1 cellular context compared by ENCODE assay signal in genomic region chr2:39550701-39551285, GRCh38.
A peak's percentile ranks its signal among the peaks of the same experiment; 100 is the strongest.
TF ChIP-seq lines count a peak whose summit lies in the region.

No MANE protein-coding gene starts in this region.

TF ChIP-seq in HepG2, 621 proteins besides CTCF, POLR2A, EP300 and RAD21 (continued from another document and continues in another):
- peak; percentile 77 for TF ChIP-seq TFDP2 (CRISPR knock-in tag; IDR thresholded peaks at IDR 0.05)
- peak; percentile 94 for TF ChIP-seq ZNF878 (CRISPR knock-in tag; IDR thresholded peaks at IDR 0.05)
- TF ChIP-seq REPIN1 (CRISPR knock-in tag; IDR thresholded peaks at IDR 0.05; ENCODE audit: borderline replicate concordance, low read depth) = peak; percentile 97
- peak; percentile 100 for TF ChIP-seq TARDBP (CRISPR knock-in tag; IDR thresholded peaks at IDR 0.05)
- TF ChIP-seq ZNF263 (CRISPR knock-in tag; IDR thresholded peaks at IDR 0.05) = peak; percentile 55; the same call in 1 of the 2 replicates
- TF ChIP-seq GMEB2 (CRISPR knock-in tag; IDR thresholded peaks at IDR 0.05; ENCODE audit: low read depth) = peak; percentile 54; the same call in 1 of the 2 replicates
- TF ChIP-seq ZNF280B (CRISPR knock-in tag; IDR thresholded peaks at IDR 0.05; ENCODE audit: borderline replicate concordance) = no peak
- TF ChIP-seq ZNF619 (CRISPR knock-in tag; IDR thresholded peaks at IDR 0.05) = no peak
- peak; percentile 90; the same call in 1 of the 2 replicates for TF ChIP-seq ZNF580 (CRISPR knock-in tag; IDR thresholded peaks at IDR 0.05; ENCODE audit: borderline replicate concordance, low read depth)
- no peak; the same call in 1 of the 2 replicates for TF ChIP-seq EED (CRISPR knock-in tag; IDR thresholded peaks at IDR 0.05)
- TF ChIP-seq ZNF281 (CRISPR knock-in tag; IDR thresholded peaks at IDR 0.05; ENCODE audit: borderline replicate concordance) = peak; percentile 77; the same call in 1 of the 2 replicates
- TF ChIP-seq GPBP1L1 (CRISPR knock-in tag; IDR thresholded peaks at IDR 0.05) = no peak
- peak; percentile 67; the same call in 1 of the 2 replicates for TF ChIP-seq ZNF780A (CRISPR knock-in tag; IDR thresholded peaks at IDR 0.05)
- TF ChIP-seq PPARG (CRISPR knock-in tag; conservative IDR thresholded peaks at IDR 0.05) = peak; percentile 98
- TF ChIP-seq NR3C1 (CRISPR knock-in tag; IDR thresholded peaks at IDR 0.05) = no peak
- no peak; the same call in none of the 2 replicates for TF ChIP-seq ZNF761 (CRISPR knock-in tag; conservative IDR thresholded peaks at IDR 0.05)
- TF ChIP-seq DNMT3B (CRISPR knock-in tag; conservative IDR thresholded peaks at IDR 0.05) = no peak
- TF ChIP-seq ZNF12 (CRISPR knock-in tag; IDR thresholded peaks at IDR 0.05) = peak; percentile 58; the same call in 1 of the 2 replicates
- TF ChIP-seq ZNF124 (CRISPR knock-in tag; IDR thresholded peaks at IDR 0.05) = peak; percentile 96
- no peak for TF ChIP-seq ZBTB46 (CRISPR knock-in tag; IDR thresholded peaks at IDR 0.05; ENCODE audit: borderline replicate concordance)
- peak; percentile 43; the same call in 1 of the 2 replicates for TF ChIP-seq E2F1 (CRISPR knock-in tag; IDR thresholded peaks at IDR 0.05)
- no peak for TF ChIP-seq MTERF4 (CRISPR knock-in tag; IDR thresholded peaks at IDR 0.05)
- peak; percentile 76; the same call in 1 of the 2 replicates for TF ChIP-seq ZNF362 (CRISPR knock-in tag; IDR thresholded peaks at IDR 0.05; ENCODE audit: borderline replicate concordance)
- TF ChIP-seq ZNF768 (CRISPR knock-in tag; IDR thresholded peaks at IDR 0.05) = no peak
- TF ChIP-seq MLXIP (CRISPR knock-in tag; IDR thresholded peaks at IDR 0.05; ENCODE audit: borderline replicate concordance) = peak; percentile 84; the same call in 1 of the 2 replicates
- no peak for TF ChIP-seq RARG (CRISPR knock-in tag; IDR thresholded peaks at IDR 0.05; ENCODE audit: low read depth)
- TF ChIP-seq FOXK1 (CRISPR knock-in tag; IDR thresholded peaks at IDR 0.05; ENCODE audit: borderline replicate concordance, low read depth) = peak; percentile 96
- peak; percentile 59; the same call in 1 of the 2 replicates for TF ChIP-seq ZNF24 (IDR thresholded peaks at IDR 0.05)
- peak; percentile 96 for TF ChIP-seq SAP130 (CRISPR knock-in tag; IDR thresholded peaks at IDR 0.05; ENCODE audit: low read depth)
- no peak for TF ChIP-seq ZNF253 (CRISPR knock-in tag; IDR thresholded peaks at IDR 0.05; ENCODE audit: borderline replicate concordance)
- TF ChIP-seq FOXC1 (CRISPR knock-in tag; IDR thresholded peaks at IDR 0.05; ENCODE audit: borderline replicate concordance) = peak; percentile 34; the same call in 1 of the 2 replicates
- peak; percentile 61 for TF ChIP-seq STAG1 (CRISPR knock-in tag; IDR thresholded peaks at IDR 0.05)
- peak; percentile 100 for TF ChIP-seq NCOA1 (CRISPR knock-in tag; IDR thresholded peaks at IDR 0.05)
- peak; percentile 99 for TF ChIP-seq MEIS2 (CRISPR knock-in tag; IDR thresholded peaks at IDR 0.05)
- TF ChIP-seq ZMYM3 (CRISPR knock-in tag; IDR thresholded peaks at IDR 0.05) = peak; percentile 97
- TF ChIP-seq PHF20 (CRISPR knock-in tag; IDR thresholded peaks at IDR 0.05) = no peak
- TF ChIP-seq CEBPG (CRISPR knock-in tag; IDR thresholded peaks at IDR 0.05) = peak; percentile 95
- peak; percentile 54; the same call in 1 of the 2 replicates for TF ChIP-seq HNRNPUL1 (IDR thresholded peaks at IDR 0.05; ENCODE audit: low read depth, low read length)
- peak; percentile 96 for TF ChIP-seq ARID3A (IDR thresholded peaks at IDR 0.05; ENCODE audit: low read depth, low read length)
- TF ChIP-seq ZNF33A (CRISPR knock-in tag; IDR thresholded peaks at IDR 0.05; ENCODE audit: borderline replicate concordance) = no peak
- peak; percentile 81 for TF ChIP-seq ELF1 (CRISPR knock-in tag; IDR thresholded peaks at IDR 0.05)
- peak; percentile 79 for TF ChIP-seq GATAD1 (CRISPR knock-in tag; IDR thresholded peaks at IDR 0.05)
- no peak for TF ChIP-seq ZNF354B (CRISPR knock-in tag; IDR thresholded peaks at IDR 0.05)
- no peak for TF ChIP-seq U2AF2 (IDR thresholded peaks at IDR 0.05; ENCODE audit: low read depth, low read length)
